ENCODE assay signal across 15 cellular contexts in the genomic region with DNA sequence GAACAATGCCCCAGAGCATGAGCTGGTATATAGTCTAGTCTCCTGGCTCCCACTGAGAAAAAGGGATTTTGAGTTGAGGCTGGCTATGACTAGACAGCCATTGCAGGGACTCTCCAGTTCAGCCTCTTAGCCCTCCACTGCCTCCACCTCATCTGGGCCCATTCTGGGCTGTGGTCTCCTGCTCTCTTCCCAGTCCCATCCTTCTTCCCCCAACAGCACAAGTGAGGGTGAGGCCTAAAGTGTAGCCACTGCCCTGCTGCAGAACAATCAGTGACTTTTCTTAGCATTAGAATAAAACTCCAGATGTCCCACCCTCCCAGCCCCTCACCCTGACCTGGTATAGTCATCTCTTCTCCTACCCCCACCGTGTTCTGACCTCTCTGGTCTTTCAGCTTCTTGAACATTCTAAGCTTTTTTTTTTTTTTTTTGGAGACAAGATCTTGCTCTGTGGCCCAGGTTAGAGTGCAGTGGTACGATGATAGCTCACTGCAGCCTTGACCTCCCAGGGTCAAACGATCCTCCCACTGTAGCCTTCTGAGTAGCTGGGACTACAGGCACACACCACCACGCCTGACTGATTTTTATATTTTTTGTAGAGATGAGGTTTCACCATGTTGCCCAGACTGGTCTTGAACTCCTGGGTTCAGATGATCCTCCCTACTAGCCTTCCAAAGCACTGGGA. TPM values are rescaled to one million over a fixed set of nuclear protein-coding genes. Genes with fewer than 3 reads are reported as not detected.
A peak's percentile ranks its signal among the peaks of the same experiment; 100 is the strongest.
DNase-seq lines count a peak whose midpoint lies in the region; ATAC-seq and TF ChIP-seq lines count a peak whose summit lies in the region.
"Had no signal": no experiment of that assay in that cellular context is flagged by ENCODE, and none has a peak within 500 bp of the region (broad histone marks: within the 10 kb centered on the region; RNA-seq: fewer than 3 reads in every experiment).

No MANE protein-coding gene starts in this region.

- ATAC-seq in sciatic nerve, result no peak
- ATAC-seq: activated CD4-positive, CD25-positive, alpha-beta regulatory T cell treated with anti-CD3 and anti-CD28 coated beads, Interleukin-2, amount 50 U/mL, for 24 hours had no signal

- H3K14ac ChIP-seq in H9 (ENCODE audit: insufficient read depth, low read length), result no peak overlapping the region

- no peak overlapping the region for H2BK12ac ChIP-seq in H9 (ENCODE audit: insufficient read length, low read depth, low read length)

- no peak overlapping the region for H3K4me2 ChIP-seq in H9 (ENCODE audit: insufficient read depth, insufficient read length, low read length)
- no peak overlapping the region for H3K4me2 ChIP-seq in osteoblast (ENCODE audit: insufficient read depth, low read length)

- H3K27me3 Mint-ChIP-seq in CD14-positive monocyte (ENCODE audit: low read depth in 3 of 3) (peaks cover 0 to 2% (median 0%) of the 10 kb centered on the region in 3 donors), H9 (ENCODE audit: low read depth) (peaks cover 2% of the 10 kb centered on the region; the same call in 1 of the 2 replicates), endothelial cell (ENCODE audit: unreplicated experiment) (peaks cover 11% of the 10 kb centered on the region)

- no peak overlapping the region for H3K9ac ChIP-seq in H9 (ENCODE audit: extremely low read depth, insufficient read length, low read length)

- H2AFZ ChIP-seq in H9 (ENCODE audit: low read length), result no peak overlapping the region
- no peak overlapping the region for H2AFZ ChIP-seq in osteoblast (ENCODE audit: low read length)

- H3K36me3 ChIP-seq in osteoblast (ENCODE audit: insufficient read depth, low read length), result peaks cover 4% of the 10 kb centered on the region
- H3K36me3 ChIP-seq: esophagus squamous epithelium had no signal

- H3K4me3 Mint-ChIP-seq in CD14-positive monocyte (no peak overlapping the region), H9 (peak overlapping the region in 1 of 2 experiments; percentile 23; a peak in 1 of 5 replicates), endothelial cell (ENCODE audit: unreplicated experiment) (no peak overlapping the region)

- H3K27ac Mint-ChIP-seq in CD14-positive monocyte, result peak overlapping the region in 6 of 7 donors; percentile 16 to 92 (median 73)
- peak overlapping the region in 2 of 3 experiments; percentile 39 to 77; a peak in 2 of 7 replicates for H3K27ac Mint-ChIP-seq in H9
- H3K27ac Mint-ChIP-seq in endothelial cell (ENCODE audit: unreplicated experiment), result peak overlapping the region; percentile 74
- H3K27ac Mint-ChIP-seq: activated T-helper 2 cell treated with anti-CD3 and anti-CD28 coated beads, Interferon-gamma antibody, Interleukin-2, Interleukin-4, amounts not matched to agents 10 μg/mL and 5 μg/mL and 100 μg/mL, durations not matched to agents 14 hours and 24 hours and 36 hours had no signal

- no peaks in the 10 kb centered on the region for H3K27me3 ChIP-seq in H9 (ENCODE audit: insufficient read depth, low read length)
- no peaks in the 10 kb centered on the region for H3K27me3 ChIP-seq in osteoblast (ENCODE audit: insufficient read depth, low read length)
- H3K27me3 ChIP-seq: esophagus squamous epithelium had no signal

- TF ChIP-seq CTCF in CD14-positive monocyte (IDR thresholded peaks at IDR 0.05) (no peak), H9 (conservative IDR thresholded peaks at IDR 0.05) (no peak), endothelial cell (IDR thresholded peaks at IDR 0.05; ENCODE audit: unreplicated experiment) (no peak), osteoblast (IDR thresholded peaks at IDR 0.05; ENCODE audit: extremely low read depth, low read depth, low read length) (no peak)

- H3K4me3 ChIP-seq in osteoblast (ENCODE audit: insufficient read depth, low read length), result no peak overlapping the region
- H3K4me3 ChIP-seq: esophagus squamous epithelium, SK-N-MC had no signal

- no peak overlapping the region for H3K4ac ChIP-seq in H9 (ENCODE audit: low read depth, low read length)

- H3K79me1 ChIP-seq in H9 (ENCODE audit: insufficient read depth, low read depth, low read length, poor library complexity, severe bottlenecking), result peaks cover 4% of the 10 kb centered on the region

- DNase-seq in CD14-positive monocyte (ENCODE audit: low spot score), result no peak
- no peak for DNase-seq in H9
- DNase-seq in endothelial cell (ENCODE audit: low spot score), result no peak
- peak; percentile 46 for DNase-seq in osteoblast (ENCODE audit: insufficient read length, low spot score, missing footprints)
- no peak for DNase-seq in SW480 (ENCODE audit: low spot score)
- no peak for DNase-seq in sciatic nerve (ENCODE audit: low spot score)
- DNase-seq in NCI-H128 (lab: John Stamatoyannopoulos, UW; ENCODE audit: unreplicated experiment), result no peak
- DNase-seq: caudate nucleus; COR-L47; esophagus squamous epithelium; mesendoderm; stimulated activated CD4-positive, alpha-beta T cell treated with anti-CD3 and anti-CD28 coated beads, Interleukin-4, amount 100 ng/mL, for 1 hour had no signal

- H4K91ac ChIP-seq in H9 (ENCODE audit: insufficient read length, low read depth, low read length), result no peak overlapping the region

- H3K56ac ChIP-seq in H9 (ENCODE audit: insufficient read length, low read depth, low read length), result no peak overlapping the region

- no peak overlapping the region for H2AK5ac ChIP-seq in H9 (ENCODE audit: insufficient read length, low read length)

- no peak overlapping the region for H3K18ac ChIP-seq in H9 (ENCODE audit: insufficient read length, low read depth, low read length)

- peaks cover 8% of the 10 kb centered on the region for H3K23me2 ChIP-seq in H9 (ENCODE audit: insufficient read length, low read depth, low read length, poor library complexity, severe bottlenecking)

- H2BK5ac ChIP-seq in H9 (ENCODE audit: insufficient read length, low read length), result no peak overlapping the region

- H3K27ac ChIP-seq in H9 (ENCODE audit: insufficient read length, low read depth, low read length) (no peak overlapping the region), osteoblast (ENCODE audit: low read depth, low read length) (peak overlapping the region; percentile 95)

- no CpG with 5 or more reads among the region's 4 CpGs for WGBS in H9 (ENCODE audit: extremely low coverage, insufficient read length, low lambda C conversion rate)

- H4K20me1 ChIP-seq in H9 (ENCODE audit: control insufficient read depth, insufficient read depth, insufficient read length) (no peaks in the 10 kb centered on the region), osteoblast (ENCODE audit: insufficient read depth, low read length) (peaks cover 63% of the 10 kb centered on the region)

- H3K4me1 ChIP-seq in H9 (ENCODE audit: insufficient read depth, low read length) (peaks cover 7% of the 10 kb centered on the region; the same call in 1 of the 2 replicates), osteoblast (ENCODE audit: insufficient read depth, low read length) (peaks cover 46% of the 10 kb centered on the region)

- peaks cover 55% of the 10 kb centered on the region for H3K4me1 Mint-ChIP-seq in CD14-positive monocyte
- peaks cover 41 to 46% of the 10 kb centered on the region in 2 experiments for H3K4me1 Mint-ChIP-seq in H9
- H3K4me1 Mint-ChIP-seq in endothelial cell (ENCODE audit: unreplicated experiment), result peaks cover 55% of the 10 kb centered on the region

- H4K8ac ChIP-seq in H9 (replicated peaks; ENCODE audit: insufficient read length, low read depth, low read length), result no peak overlapping the region

- H3K9me3 Mint-ChIP-seq in CD14-positive monocyte (no peaks in the 10 kb centered on the region), H9 (no peaks in the 10 kb centered on the region; a peak in 1 of 5 replicates), endothelial cell (ENCODE audit: unreplicated experiment) (no peaks in the 10 kb centered on the region)
- H3K9me3 Mint-ChIP-seq: activated T-helper 2 cell treated with anti-CD3 and anti-CD28 coated beads, Interferon-gamma antibody, Interleukin-2, Interleukin-4, amounts not matched to agents 10 μg/mL and 5 μg/mL and 100 μg/mL, durations not matched to agents 14 hours and 24 hours and 36 hours had no signal

- no peak overlapping the region for H3T11ph ChIP-seq in H9 (ENCODE audit: low read length)

- no peak overlapping the region for H3K23ac ChIP-seq in H9 (ENCODE audit: insufficient read length, low read depth, low read length)

- H4K5ac ChIP-seq in H9 (ENCODE audit: insufficient read length, low read depth, low read length), result no peak overlapping the region

- no peak overlapping the region for H2BK15ac ChIP-seq in H9 (ENCODE audit: low read depth, low read length)

- H2BK20ac ChIP-seq in H9 (ENCODE audit: low read depth, low read length, poor library complexity, severe bottlenecking), result no peak overlapping the region

- H3K9me3 ChIP-seq in H9 (ENCODE audit: control insufficient read depth, low read depth, low read length) (no peaks in the 10 kb centered on the region), osteoblast (ENCODE audit: low read depth, low read length) (no peaks in the 10 kb centered on the region)
- H3K9me3 ChIP-seq: esophagus squamous epithelium had no signal

- intact Hi-C loops in CD14-positive monocyte (cut with micrococcal nuclease) (no loop called here), sciatic nerve (cut with DNase I) (no loop called here)

- no peak overlapping the region for H2BK120ac ChIP-seq in H9 (ENCODE audit: low read depth, low read length, poor library complexity, severe bottlenecking)

- H3K36me3 Mint-ChIP-seq in CD14-positive monocyte, result peaks cover 17 to 29% of the 10 kb centered on the region in 2 donors
- peaks cover 0 to 16% (median 11%) of the 10 kb centered on the region in 3 experiments; a peak in 5 of 7 replicates for H3K36me3 Mint-ChIP-seq in H9 (ENCODE audit: insufficient read depth in 1 of 3, low read depth in 3 of 3)
- peaks cover 10% of the 10 kb centered on the region for H3K36me3 Mint-ChIP-seq in endothelial cell (ENCODE audit: low read depth, unreplicated experiment)

- H3K79me2 ChIP-seq in H9 (ENCODE audit: insufficient read depth, low read length) (peaks cover 29% of the 10 kb centered on the region; the same call in 1 of the 2 replicates), osteoblast (ENCODE audit: insufficient read depth, low read length) (peaks cover 94% of the 10 kb centered on the region)

RNA-seq across cellular contexts. Expression of gene MED15, which starts 4.3 kb away (rescaled TPM):
- 10 to 100 TPM; 10.0 to 17.8 TPM for polyA plus RNA-seq in CD14-positive monocyte
- total RNA-seq in H9 (2021) (46.0 and 47.4 TPM in 2 replicates), endothelial cell (ENCODE audit: unreplicated experiment) (165 TPM), osteoblast (36.9 and 49.8 TPM in 2 replicates), sciatic nerve (130 TPM)

RNA-seq across cellular contexts. Expression of gene KLHL22, which starts 16.1 kb away (rescaled TPM):
- polyA plus RNA-seq in CD14-positive monocyte, result 1 to 10 TPM; 7.8 to 9.2 TPM
- total RNA-seq in H9 (2021) (11.9 and 12.7 TPM in 2 replicates), endothelial cell (ENCODE audit: unreplicated experiment) (19.4 TPM), osteoblast (36.9 and 46.6 TPM in 2 replicates), sciatic nerve (28.0 TPM)
